3 cellular contexts compared by ENCODE assay signal in genomic region chr14:97808541-97808940, GRCh38.
DNase-seq lines count a peak whose midpoint lies in the region; ATAC-seq, FAIRE-seq and TF ChIP-seq lines count a peak whose summit lies in the region.
"Not testable (repeated sequence)": the region's sequence is repeated elsewhere in the genome, so short reads cannot be mapped to it uniquely, and the experiment has no call there.

No MANE protein-coding gene starts in this region.

- intact Hi-C loops in esophagus muscularis mucosa (cut with DNase I), result not testable (repeated sequence)

- TF ChIP-seq POLR2A in A549 (IDR thresholded peaks at IDR 0.05; ENCODE audit: low read length); esophagus muscularis mucosa (IDR thresholded peaks at IDR 0.05; ENCODE audit: low read depth): not testable (repeated sequence)

- not testable (repeated sequence) for H3K36me3 ChIP-seq in HEK293 (ENCODE audit: control insufficient read depth in 2 of 2, insufficient read depth in 1 of 2, low read length in 2 of 2); esophagus muscularis mucosa

- WGBS in A549 (ENCODE audit: missing lambda C conversion rate), result 67% methylated on average over 4 of the region's 4 CpGs
- WGBS in esophagus muscularis mucosa, result 98% methylated on average over 4 of the region's 4 CpGs

- CTCF ChIA-PET in A549 (lab: Yijun Ruan, JAX); HEK293 (lab: Yijun Ruan, JAX): not testable (repeated sequence)

- not testable (repeated sequence) for TF ChIP-seq RAD21 in A549 (conservative IDR thresholded peaks at IDR 0.05 in 1 of 2, IDR thresholded peaks at IDR 0.05 in 1 of 2)

- H3K4me1 ChIP-seq in A549; HEK293 (ENCODE audit: control insufficient read depth, insufficient read depth, low read length); esophagus muscularis mucosa: not testable (repeated sequence)

- H3K27me3 ChIP-seq in esophagus muscularis mucosa, result not testable (repeated sequence)

- TF ChIP-seq CTCF in A549 (IDR thresholded peaks at IDR 0.05); HEK293 (tag by site-specific recombination; IDR thresholded peaks at IDR 0.05); esophagus muscularis mucosa (IDR thresholded peaks at IDR 0.05): not testable (repeated sequence)

- H3K4me3 ChIP-seq in A549; HEK293 (ENCODE audit: low read depth, low read length); esophagus muscularis mucosa: not testable (repeated sequence)

- POLR2A ChIA-PET in A549 (lab: Yijun Ruan, JAX); HEK293 (lab: Yijun Ruan, JAX): not testable (repeated sequence)

- TF ChIP-seq EP300 in A549 (IDR thresholded peaks at IDR 0.05); esophagus muscularis mucosa (IDR thresholded peaks at IDR 0.05): not testable (repeated sequence)

- not testable (repeated sequence) for DNase-seq in A549 (ENCODE audit: low read depth in 1 of 2, low spot score in 1 of 2)
- DNase-seq in esophagus muscularis mucosa (ENCODE audit: extremely low spot score), result peak; percentile 53

- not testable (repeated sequence) for FAIRE-seq in A549 (lab: Jason Lieb, UNC)

- not testable (repeated sequence) for H3K4me2 ChIP-seq in A549

- H3K27ac ChIP-seq in A549; HEK293 (ENCODE audit: extremely low read depth, low read depth, low read length); esophagus muscularis mucosa (replicated peaks in 1 of 4): not testable (repeated sequence)

- ATAC-seq in A549, result not testable (repeated sequence)

- H3K9me3 ChIP-seq in A549; HEK293 (ENCODE audit: control insufficient read depth, insufficient read depth, low read depth, low read length); esophagus muscularis mucosa: not testable (repeated sequence)

TF ChIP-seq in A549, 52 proteins besides CTCF, POLR2A, EP300 and RAD21:
- peak; percentile 65 for TF ChIP-seq ZC3H11A (IDR thresholded peaks at IDR 0.05)
TF ChIP-seq in A549: peak in this region for 1; not testable (repeated sequence) for 51.

TF ChIP-seq in HEK293, 187 proteins besides CTCF, POLR2A, EP300 and RAD21 (continues in another document):
- TF ChIP-seq, protein P1, sequence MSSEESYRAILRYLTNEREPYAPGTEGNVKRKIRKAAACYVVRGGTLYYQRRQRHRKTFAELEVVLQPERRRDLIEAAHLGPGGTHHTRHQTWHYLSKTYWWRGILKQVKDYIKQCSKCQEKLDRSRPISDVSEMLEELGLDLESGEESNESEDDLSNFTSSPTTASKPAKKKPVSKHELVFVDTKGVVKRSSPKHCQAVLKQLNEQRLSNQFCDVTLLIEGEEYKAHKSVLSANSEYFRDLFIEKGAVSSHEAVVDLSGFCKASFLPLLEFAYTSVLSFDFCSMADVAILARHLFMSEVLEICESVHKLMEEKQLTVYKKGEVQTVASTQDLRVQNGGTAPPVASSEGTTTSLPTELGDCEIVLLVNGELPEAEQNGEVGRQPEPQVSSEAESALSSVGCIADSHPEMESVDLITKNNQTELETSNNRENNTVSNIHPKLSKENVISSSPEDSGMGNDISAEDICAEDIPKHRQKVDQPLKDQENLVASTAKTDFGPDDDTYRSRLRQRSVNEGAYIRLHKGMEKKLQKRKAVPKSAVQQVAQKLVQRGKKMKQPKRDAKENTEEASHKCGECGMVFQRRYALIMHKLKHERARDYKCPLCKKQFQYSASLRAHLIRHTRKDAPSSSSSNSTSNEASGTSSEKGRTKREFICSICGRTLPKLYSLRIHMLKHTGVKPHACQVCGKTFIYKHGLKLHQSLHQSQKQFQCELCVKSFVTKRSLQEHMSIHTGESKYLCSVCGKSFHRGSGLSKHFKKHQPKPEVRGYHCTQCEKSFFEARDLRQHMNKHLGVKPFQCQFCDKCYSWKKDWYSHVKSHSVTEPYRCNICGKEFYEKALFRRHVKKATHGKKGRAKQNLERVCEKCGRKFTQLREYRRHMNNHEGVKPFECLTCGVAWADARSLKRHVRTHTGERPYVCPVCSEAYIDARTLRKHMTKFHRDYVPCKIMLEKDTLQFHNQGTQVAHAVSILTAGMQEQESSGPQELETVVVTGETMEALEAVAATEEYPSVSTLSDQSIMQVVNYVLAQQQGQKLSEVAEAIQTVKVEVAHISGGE (tag by site-specific recombination; conservative IDR thresholded peaks at IDR 0.05; ENCODE audit: low read depth), result peak; percentile 57
- TF ChIP-seq ZNF623 (tag by site-specific recombination; IDR thresholded peaks at IDR 0.05) (0 out of 2 replicates have a peak, but pooled peaks have one; percentile 46), ZNF140 (tag by site-specific recombination; IDR thresholded peaks at IDR 0.05) (peak; percentile 38; the same call in 1 of the 2 replicates), ZNF555 (tag by site-specific recombination; conservative IDR thresholded peaks at IDR 0.05) (peak; percentile 71), ZBTB8A (tag by site-specific recombination; IDR thresholded peaks at IDR 0.05) (peak; percentile 44), ZNF560 (tag by site-specific recombination; IDR thresholded peaks at IDR 0.05; ENCODE audit: borderline replicate concordance) (peak; percentile 66; the same call in 1 of the 2 replicates), ZNF426 (tag by site-specific recombination; IDR thresholded peaks at IDR 0.05) (peak; percentile 62), REST (tag by site-specific recombination; IDR thresholded peaks at IDR 0.05) (0 out of 2 replicates have a peak, but pooled peaks have one; percentile 47), ZNF394 (tag by site-specific recombination; IDR thresholded peaks at IDR 0.05; ENCODE audit: borderline replicate concordance) (peak; percentile 83), ZNF629 (tag by site-specific recombination; IDR thresholded peaks at IDR 0.05) (0 out of 2 replicates have a peak, but pooled peaks have one; percentile 18)
- TF ChIP-seq, protein P2, sequence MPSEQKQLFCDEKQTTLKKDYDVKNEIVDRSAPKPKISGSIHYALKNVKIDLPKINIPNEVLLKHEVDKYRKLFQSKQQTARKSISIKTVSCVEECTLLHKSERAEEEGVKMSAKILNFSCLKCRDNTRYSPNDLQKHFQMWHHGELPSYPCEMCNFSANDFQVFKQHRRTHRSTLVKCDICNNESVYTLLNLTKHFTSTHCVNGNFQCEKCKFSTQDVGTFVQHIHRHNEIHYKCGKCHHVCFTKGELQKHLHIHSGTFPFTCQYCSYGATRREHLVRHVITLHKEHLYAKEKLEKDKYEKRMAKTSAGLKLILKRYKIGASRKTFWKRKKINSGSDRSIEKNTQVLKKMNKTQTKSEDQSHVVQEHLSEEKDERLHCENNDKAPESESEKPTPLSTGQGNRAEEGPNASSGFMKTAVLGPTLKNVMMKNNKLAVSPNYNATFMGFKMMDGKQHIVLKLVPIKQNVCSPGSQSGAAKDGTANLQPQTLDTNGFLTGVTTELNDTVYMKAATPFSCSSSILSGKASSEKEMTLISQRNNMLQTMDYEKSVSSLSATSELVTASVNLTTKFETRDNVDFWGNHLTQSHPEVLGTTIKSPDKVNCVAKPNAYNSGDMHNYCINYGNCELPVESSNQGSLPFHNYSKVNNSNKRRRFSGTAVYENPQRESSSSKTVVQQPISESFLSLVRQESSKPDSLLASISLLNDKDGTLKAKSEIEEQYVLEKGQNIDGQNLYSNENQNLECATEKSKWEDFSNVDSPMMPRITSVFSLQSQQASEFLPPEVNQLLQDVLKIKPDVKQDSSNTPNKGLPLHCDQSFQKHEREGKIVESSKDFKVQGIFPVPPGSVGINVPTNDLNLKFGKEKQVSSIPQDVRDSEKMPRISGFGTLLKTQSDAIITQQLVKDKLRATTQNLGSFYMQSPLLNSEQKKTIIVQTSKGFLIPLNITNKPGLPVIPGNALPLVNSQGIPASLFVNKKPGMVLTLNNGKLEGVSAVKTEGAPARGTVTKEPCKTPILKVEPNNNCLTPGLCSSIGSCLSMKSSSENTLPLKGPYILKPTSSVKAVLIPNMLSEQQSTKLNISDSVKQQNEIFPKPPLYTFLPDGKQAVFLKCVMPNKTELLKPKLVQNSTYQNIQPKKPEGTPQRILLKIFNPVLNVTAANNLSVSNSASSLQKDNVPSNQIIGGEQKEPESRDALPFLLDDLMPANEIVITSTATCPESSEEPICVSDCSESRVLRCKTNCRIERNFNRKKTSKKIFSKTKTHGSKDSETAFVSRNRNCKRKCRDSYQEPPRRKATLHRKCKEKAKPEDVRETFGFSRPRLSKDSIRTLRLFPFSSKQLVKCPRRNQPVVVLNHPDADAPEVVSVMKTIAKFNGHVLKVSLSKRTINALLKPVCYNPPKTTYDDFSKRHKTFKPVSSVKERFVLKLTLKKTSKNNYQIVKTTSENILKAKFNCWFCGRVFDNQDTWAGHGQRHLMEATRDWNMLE (tag by site-specific recombination; conservative IDR thresholded peaks at IDR 0.05; ENCODE audit: low read depth), result peak; percentile 72
